In the genomic region with DNA sequence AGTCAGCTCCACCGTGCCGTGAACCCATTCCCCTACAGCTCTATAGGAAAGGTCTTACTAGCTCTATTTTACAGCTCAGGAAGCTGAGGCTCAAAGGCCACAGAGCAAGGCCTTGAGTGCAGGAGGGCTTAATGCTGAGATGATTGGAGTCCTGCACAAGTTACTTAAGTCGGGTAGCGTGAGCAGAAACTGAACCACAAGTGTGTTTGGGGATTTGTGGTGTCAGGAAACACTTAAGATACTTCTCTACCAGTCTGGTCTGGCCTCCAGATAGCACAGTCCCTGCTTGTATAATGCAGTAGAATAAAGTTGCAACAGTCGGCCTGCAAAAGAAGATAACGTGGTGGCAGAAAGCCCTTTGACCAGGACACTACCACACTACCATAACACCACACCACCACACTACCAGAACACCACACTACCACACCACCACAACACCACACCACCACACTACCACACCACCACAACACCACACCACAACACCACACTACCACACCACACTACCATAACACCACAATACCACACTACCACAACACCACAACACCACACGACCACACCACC, we compare ENCODE assay signal across 8 cellular contexts.
DNase-seq lines count a peak whose midpoint lies in the region; ATAC-seq and TF ChIP-seq lines count a peak whose summit lies in the region.

No MANE protein-coding gene starts in this region.

- CTCF ChIA-PET in Calu3 (lab: Charles Lee) (no interaction called here), HCT116 (lab: Charles Lee) (interaction anchor here (0.7 kb wide), 1 partner anchor 167 kb away, joined by 4 read pairs; no protein-coding TSS in a partner anchor), WTC11 (lab: Charles Lee) (interaction anchor here (0.7 kb wide), 1 partner anchor 80 kb away, joined by 3 read pairs; no protein-coding TSS in a partner anchor)

- DNase-seq in Calu3 (no peak), HCT116 (ENCODE audit: low read depth, low spot score) (peak; percentile 22), WTC11 (ENCODE audit: low spot score) (no peak), left colon (no peak), osteocyte (ENCODE audit: extremely low spot score, unreplicated experiment) (no peak), superior temporal gyrus (ENCODE audit: extremely low spot score) (no peak), HCEC 1CT (no peak)

- H3K4me3 Mint-ChIP-seq in Calu3 (ENCODE audit: low read depth, unreplicated experiment) (no peak overlapping the region), WTC11 (no peak overlapping the region), osteocyte (ENCODE audit: unreplicated experiment) (no peak overlapping the region)

- RAD21 ChIA-PET in HCT116 (lab: Charles Lee; ENCODE audit: low non-redundant PET in 1 of 2, low total read pairs in 2 of 2, uncharacterized antibody in 2 of 2, unreplicated experiment in 2 of 2), result no interaction called here

- TF ChIP-seq CTCF in Calu3 (IDR thresholded peaks at IDR 0.05; ENCODE audit: unreplicated experiment), result no peak
- TF ChIP-seq CTCF in HCT116 (IDR thresholded peaks at IDR 0.05 in 2 of 3, conservative IDR thresholded peaks at IDR 0.05 in 1 of 3; ENCODE audit: borderline replicate concordance in 1 of 3, insufficient read depth in 1 of 3, low read depth in 2 of 3, low read length in 2 of 3), result no peak
- no peak for TF ChIP-seq CTCF in WTC11 (IDR thresholded peaks at IDR 0.05)
- no peak for TF ChIP-seq CTCF in osteocyte (IDR thresholded peaks at IDR 0.05)

- H3K27me3 ChIP-seq in HCT116 (ENCODE audit: insufficient read depth, low read length), result no peaks in the 10 kb centered on the region

- no peak for TF ChIP-seq POLR2A in HCT116 (IDR thresholded peaks at IDR 0.05; ENCODE audit: borderline replicate concordance, extremely low read depth, insufficient read depth, insufficient read length)

- H3K9me3 ChIP-seq in HCT116 (ENCODE audit: control insufficient read depth in 1 of 2, insufficient read depth in 1 of 2, low read depth in 1 of 2, low read length in 2 of 2), result peaks cover 0 to 3% of the 10 kb centered on the region in 2 experiments; a peak in 1 of 4 replicates

- no TSS peak for BruUV-seq in Calu3 (replicated peaks; lab: Mats Ljungman, UMichigan)
- no TSS peak for BruUV-seq in HCT116 (replicated peaks; lab: Mats Ljungman, UMichigan)

- no peak overlapping the region for H3K4me3 ChIP-seq in HCT116 (replicated peaks in 1 of 2; ENCODE audit: low read depth in 1 of 2, low read length in 2 of 2)

- no peak overlapping the region for H2AFZ ChIP-seq in HCT116 (ENCODE audit: low read depth, low read length, poor library complexity, severe bottlenecking)

- peaks cover 4% of the 10 kb centered on the region for H3K9me3 Mint-ChIP-seq in Calu3 (ENCODE audit: low read depth, unreplicated experiment)
- peaks cover 5% of the 10 kb centered on the region for H3K9me3 Mint-ChIP-seq in WTC11
- H3K9me3 Mint-ChIP-seq in osteocyte (ENCODE audit: unreplicated experiment), result no peaks in the 10 kb centered on the region

- no peaks in the 10 kb centered on the region for H4K20me1 ChIP-seq in HCT116 (ENCODE audit: insufficient read depth)

- H3K4me1 Mint-ChIP-seq in Calu3 (ENCODE audit: low read depth, unreplicated experiment), result peaks cover 9% of the 10 kb centered on the region
- peaks cover 8% of the 10 kb centered on the region for H3K4me1 Mint-ChIP-seq in WTC11
- H3K4me1 Mint-ChIP-seq in osteocyte (ENCODE audit: unreplicated experiment), result peaks cover 28% of the 10 kb centered on the region

- H3K36me3 Mint-ChIP-seq in Calu3 (ENCODE audit: insufficient read depth, unreplicated experiment) (no peaks in the 10 kb centered on the region), WTC11 (no peaks in the 10 kb centered on the region; the same call in 1 of the 2 replicates), osteocyte (ENCODE audit: unreplicated experiment) (no peaks in the 10 kb centered on the region)

- H3K27me3 Mint-ChIP-seq in Calu3 (ENCODE audit: unreplicated experiment), result no peaks in the 10 kb centered on the region
- H3K27me3 Mint-ChIP-seq in WTC11 (ENCODE audit: low read depth), result no peaks in the 10 kb centered on the region
- no peaks in the 10 kb centered on the region for H3K27me3 Mint-ChIP-seq in osteocyte (ENCODE audit: unreplicated experiment)

- intact Hi-C loops in Calu3 (cut with micrococcal nuclease; ENCODE audit: unreplicated experiment) (no loop called here), HCT116 (cut with micrococcal nuclease) (no loop called here), left colon (cut with DNase I, micrococcal nuclease) (no loop called here)

- TF ChIP-seq RAD21 in HCT116 (IDR thresholded peaks at IDR 0.05; ENCODE audit: low read depth), result no peak

- H3K4me1 ChIP-seq in HCT116 (ENCODE audit: control insufficient read depth in 1 of 2, insufficient read depth in 2 of 2, low read length in 2 of 2), result peaks cover 28 to 29% of the 10 kb centered on the region in 2 experiments

- ATAC-seq in HCT116 (no peak), WTC11 (no peak; the same call in 1 of the 2 replicates), left colon (peak; percentile 42), GM21423 (IDR thresholded peaks at IDR 0.05; ENCODE audit: unreplicated experiment) (no peak)

- no peaks in the 10 kb centered on the region for H3K36me3 ChIP-seq in HCT116 (ENCODE audit: control insufficient read depth in 1 of 2, insufficient read depth in 2 of 2, low read length in 2 of 2)

- H3K9ac ChIP-seq in HCT116 (ENCODE audit: low read length), result no peak overlapping the region

- no peaks in the 10 kb centered on the region for H3K9me2 ChIP-seq in HCT116 (ENCODE audit: insufficient read depth)

- no peak overlapping the region for H3K4me2 ChIP-seq in HCT116 (ENCODE audit: low read length)

- H3K79me2 ChIP-seq in HCT116 (ENCODE audit: insufficient read depth, low read length), result no peaks in the 10 kb centered on the region

- H3K27ac Mint-ChIP-seq in Calu3 (ENCODE audit: unreplicated experiment) (peak overlapping the region; percentile 6), WTC11 (peak overlapping the region; percentile 48), osteocyte (ENCODE audit: unreplicated experiment) (no peak overlapping the region)

- H3K27ac ChIP-seq in HCT116 (ENCODE audit: low read depth, low read length), result peak overlapping the region; percentile 38; the same call in 1 of the 2 replicates

- POLR2A ChIA-PET in HCT116 (lab: Charles Lee) (no interaction called here), WTC11 (lab: Charles Lee) (no interaction called here)

TF ChIP-seq in HCT116, 20 proteins besides CTCF, POLR2A, EP300 and RAD21 (continues in another document):
- TF ChIP-seq ZNF274 (IDR thresholded peaks at IDR 0.05; ENCODE audit: low read depth, low read length) (no peak), EGR1 (IDR thresholded peaks at IDR 0.05; ENCODE audit: low read depth) (no peak), YY1 (IDR thresholded peaks at IDR 0.05; ENCODE audit: extremely low read depth, insufficient replicate concordance, low read depth, low read length) (no peak), POLR2AphosphoS5 (IDR thresholded peaks at IDR 0.05; ENCODE audit: low read depth, low read length) (no peak), EZH2phosphoT487 (IDR thresholded peaks at IDR 0.05; ENCODE audit: borderline replicate concordance) (no peak), EZH2 (IDR thresholded peaks at IDR 0.05) (no peak), JUND (IDR thresholded peaks at IDR 0.05) (no peak), ELF1 (IDR thresholded peaks at IDR 0.05; ENCODE audit: borderline replicate concordance, low read depth) (no peak), TCF7L2 (IDR thresholded peaks at IDR 0.05; ENCODE audit: borderline replicate concordance, extremely low read depth, insufficient read depth, insufficient read length) (no peak), SIN3A (IDR thresholded peaks at IDR 0.05; ENCODE audit: low read depth) (no peak), ZFX (IDR thresholded peaks at IDR 0.05) (no peak)
- TF ChIP-seq, protein P1, sequence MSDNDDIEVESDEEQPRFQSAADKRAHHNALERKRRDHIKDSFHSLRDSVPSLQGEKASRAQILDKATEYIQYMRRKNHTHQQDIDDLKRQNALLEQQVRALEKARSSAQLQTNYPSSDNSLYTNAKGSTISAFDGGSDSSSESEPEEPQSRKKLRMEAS (IDR thresholded peaks at IDR 0.05), result no peak

TF ChIP-seq in WTC11, 78 proteins besides CTCF, POLR2A, EP300 and RAD21 (continues in another document):
- TF ChIP-seq ATF1 (CRISPR knock-in tag; IDR thresholded peaks at IDR 0.05), result no peak
- no peak for TF ChIP-seq CREB1 (CRISPR knock-in tag; IDR thresholded peaks at IDR 0.05)
- no peak for TF ChIP-seq JAZF1 (CRISPR knock-in tag; IDR thresholded peaks at IDR 0.05)
- TF ChIP-seq, protein P2, sequence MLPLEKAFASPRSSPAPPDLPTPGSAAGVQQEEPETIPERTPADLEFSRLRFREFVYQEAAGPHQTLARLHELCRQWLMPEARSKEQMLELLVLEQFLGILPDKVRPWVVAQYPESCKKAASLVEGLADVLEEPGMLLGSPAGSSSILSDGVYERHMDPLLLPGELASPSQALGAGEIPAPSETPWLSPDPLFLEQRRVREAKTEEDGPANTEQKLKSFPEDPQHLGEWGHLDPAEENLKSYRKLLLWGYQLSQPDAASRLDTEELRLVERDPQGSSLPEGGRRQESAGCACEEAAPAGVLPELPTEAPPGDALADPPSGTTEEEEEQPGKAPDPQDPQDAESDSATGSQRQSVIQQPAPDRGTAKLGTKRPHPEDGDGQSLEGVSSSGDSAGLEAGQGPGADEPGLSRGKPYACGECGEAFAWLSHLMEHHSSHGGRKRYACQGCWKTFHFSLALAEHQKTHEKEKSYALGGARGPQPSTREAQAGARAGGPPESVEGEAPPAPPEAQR (CRISPR knock-in tag; IDR thresholded peaks at IDR 0.05), result no peak
- TF ChIP-seq, protein P3, sequence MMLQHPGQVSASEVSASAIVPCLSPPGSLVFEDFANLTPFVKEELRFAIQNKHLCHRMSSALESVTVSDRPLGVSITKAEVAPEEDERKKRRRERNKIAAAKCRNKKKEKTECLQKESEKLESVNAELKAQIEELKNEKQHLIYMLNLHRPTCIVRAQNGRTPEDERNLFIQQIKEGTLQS (CRISPR knock-in tag; conservative IDR thresholded peaks at IDR 0.05), result no peak
- no peak for TF ChIP-seq FOXJ3 (CRISPR knock-in tag; IDR thresholded peaks at IDR 0.05; ENCODE audit: borderline replicate concordance)
- TF ChIP-seq HMGA2 (CRISPR knock-in tag; IDR thresholded peaks at IDR 0.05), result no peak
- no peak for TF ChIP-seq NR3C1 (CRISPR knock-in tag; conservative IDR thresholded peaks at IDR 0.05; ENCODE audit: low read depth)
- TF ChIP-seq NR2C2 (CRISPR knock-in tag; IDR thresholded peaks at IDR 0.05), result no peak
- no peak for TF ChIP-seq NFATC4 (CRISPR knock-in tag; IDR thresholded peaks at IDR 0.05)
